In the genomic region with DNA sequence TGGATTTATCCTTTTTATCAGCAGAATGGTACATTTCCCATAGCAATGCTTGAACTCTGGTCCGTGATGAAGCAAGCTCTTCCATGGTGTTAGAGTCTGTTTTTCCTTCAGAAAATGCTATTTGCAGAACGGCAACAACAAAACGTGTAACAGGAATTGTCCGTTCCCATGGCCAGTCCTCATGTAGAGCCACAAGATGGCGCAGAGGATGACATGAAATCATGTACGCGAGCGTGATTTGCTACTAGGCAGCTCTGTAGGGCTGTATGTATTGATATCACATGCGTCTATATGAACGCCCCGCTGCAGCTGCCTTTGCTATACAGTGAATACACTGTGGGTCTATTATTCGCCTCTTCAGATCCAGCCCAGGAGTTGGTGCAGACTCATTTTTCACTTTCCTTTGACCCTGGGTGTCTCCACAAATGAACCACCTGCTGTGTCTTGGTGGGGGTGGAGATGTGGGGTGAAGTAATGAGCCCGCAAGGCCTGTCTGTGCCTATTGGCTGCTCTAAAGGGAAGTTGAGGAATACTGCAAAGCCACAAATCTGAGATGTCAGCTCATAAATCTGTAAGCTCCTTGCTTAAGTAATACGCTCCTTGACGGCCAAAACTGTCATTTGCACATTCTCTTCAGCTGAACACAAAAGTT, we compare ENCODE assay signal across 10 cellular contexts.
DNase-seq lines count a peak whose midpoint lies in the region; ATAC-seq, FAIRE-seq and TF ChIP-seq lines count a peak whose summit lies in the region.
"Had no signal": no experiment of that assay in that cellular context is flagged by ENCODE, and none has a peak within 500 bp of the region (broad histone marks: within the 10 kb centered on the region; RNA-seq: fewer than 3 reads in every experiment).

No MANE protein-coding gene starts in this region.

- no peak for ATAC-seq in GM18517 (IDR thresholded peaks at IDR 0.05; ENCODE audit: unreplicated experiment)

- no peak overlapping the region for H3K4me3 ChIP-seq in Loucy (ENCODE audit: low read length, poor library complexity, severe bottlenecking)
- no peak overlapping the region for H3K4me3 ChIP-seq in kidney (ENCODE audit: low read length in 2 of 2)

- no peaks in the 10 kb centered on the region for H3K36me3 Mint-ChIP-seq in activated T-helper 2 cell treated with anti-CD3 and anti-CD28 coated beads, Interferon-gamma antibody, Interleukin-2, Interleukin-4, amounts not matched to agents 10 μg/mL and 5 μg/mL and 100 μg/mL, durations not matched to agents 14 hours and 24 hours and 36 hours (ENCODE audit: low read depth)
- H3K36me3 Mint-ChIP-seq: activated naive CD8-positive, alpha-beta T cell treated with anti-CD3 and anti-CD28 coated beads for 36 hours had no signal

- H3K4me3 Mint-ChIP-seq in activated T-helper 2 cell treated with anti-CD3 and anti-CD28 coated beads, Interferon-gamma antibody, Interleukin-2, Interleukin-4, amounts not matched to agents 10 μg/mL and 5 μg/mL and 100 μg/mL, durations not matched to agents 14 hours and 24 hours and 36 hours (ENCODE audit: low read depth), result no peak overlapping the region
- H3K4me3 Mint-ChIP-seq: activated naive CD8-positive, alpha-beta T cell treated with anti-CD3 and anti-CD28 coated beads for 36 hours had no signal

- H3F3A ChIP-seq in Loucy (ENCODE audit: low read depth), result no peaks in the 10 kb centered on the region

- FAIRE-seq in kidney (lab: Jason Lieb, UNC), result no peak
- FAIRE-seq: G401.6 had no signal

- no peak for DNase-seq in GM10266 (ENCODE audit: extremely low spot score)
- peak; percentile 74 for DNase-seq in SK-MEL-5 (ENCODE audit: low read depth, low spot score)
- no peak for DNase-seq in kidney
- DNase-seq in activated T-helper 2 cell treated with anti-CD3 and anti-CD28 coated beads, Interferon-gamma antibody, Interleukin-2, Interleukin-4, amounts not matched to agents 10 μg/mL and 5 μg/mL and 100 μg/mL, durations not matched to agents 14 hours and 24 hours and 36 hours (ENCODE audit: low spot score), result no peak
- DNase-seq in caudate nucleus (lab: John Stamatoyannopoulos, UW), result no peak
- DNase-seq: activated CD4-positive, CD25-positive, alpha-beta regulatory T cell; activated naive CD8-positive, alpha-beta T cell treated with anti-CD3 and anti-CD28 coated beads for 36 hours had no signal

- H3K9me3 ChIP-seq in Loucy (ENCODE audit: insufficient read depth, low read depth, low read length) (no peaks in the 10 kb centered on the region), kidney (ENCODE audit: control insufficient read depth in 1 of 2, low read length in 2 of 2) (no peaks in the 10 kb centered on the region)

- H3K9me2 ChIP-seq in Loucy (replicated peaks; ENCODE audit: low read depth, low read length), result no peaks in the 10 kb centered on the region

- H4K20me1 ChIP-seq in Loucy (ENCODE audit: insufficient read depth, low read length, poor library complexity, severe bottlenecking), result no peaks in the 10 kb centered on the region

- no peaks in the 10 kb centered on the region for H3K9me3 Mint-ChIP-seq in activated T-helper 2 cell treated with anti-CD3 and anti-CD28 coated beads, Interferon-gamma antibody, Interleukin-2, Interleukin-4, amounts not matched to agents 10 μg/mL and 5 μg/mL and 100 μg/mL, durations not matched to agents 14 hours and 24 hours and 36 hours
- H3K9me3 Mint-ChIP-seq: activated naive CD8-positive, alpha-beta T cell treated with anti-CD3 and anti-CD28 coated beads for 36 hours had no signal

- no peak overlapping the region for H3K27ac Mint-ChIP-seq in activated T-helper 2 cell treated with anti-CD3 and anti-CD28 coated beads, Interferon-gamma antibody, Interleukin-2, Interleukin-4, amounts not matched to agents 10 μg/mL and 5 μg/mL and 100 μg/mL, durations not matched to agents 14 hours and 24 hours and 36 hours
- H3K27ac Mint-ChIP-seq: activated naive CD8-positive, alpha-beta T cell treated with anti-CD3 and anti-CD28 coated beads for 36 hours had no signal

- intact Hi-C loops in kidney (cut with DNase I), result no loop called here
- intact Hi-C loops in activated T-helper 2 cell treated with anti-CD3 and anti-CD28 coated beads, Interferon-gamma antibody, Interleukin-2, Interleukin-4, amounts not matched to agents 10 μg/mL and 5 μg/mL and 100 μg/mL, durations not matched to agents 14 hours and 24 hours and 36 hours (cut with micrococcal nuclease), result no loop called here

- H3K27me3 Mint-ChIP-seq in activated T-helper 2 cell treated with anti-CD3 and anti-CD28 coated beads, Interferon-gamma antibody, Interleukin-2, Interleukin-4, amounts not matched to agents 10 μg/mL and 5 μg/mL and 100 μg/mL, durations not matched to agents 14 hours and 24 hours and 36 hours (ENCODE audit: low read depth), result peaks cover 6% of the 10 kb centered on the region

- H3K27me3 ChIP-seq in Loucy (ENCODE audit: insufficient read depth, low read length, poor library complexity, severe bottlenecking), result no peaks in the 10 kb centered on the region

- H3K4me2 ChIP-seq in Loucy (ENCODE audit: low read depth, low read length, poor library complexity, severe bottlenecking), result no peak overlapping the region

- no peak overlapping the region for H2AFZ ChIP-seq in Loucy (ENCODE audit: low read length)

- in situ Hi-C loops in SK-MEL-5 (cut with HindIII; ENCODE audit: low pct_unique_long_range_greater_than_20kb, low sequenced_read_pairs), result no loop called here

- H3K4me1 Mint-ChIP-seq in activated T-helper 2 cell treated with anti-CD3 and anti-CD28 coated beads, Interferon-gamma antibody, Interleukin-2, Interleukin-4, amounts not matched to agents 10 μg/mL and 5 μg/mL and 100 μg/mL, durations not matched to agents 14 hours and 24 hours and 36 hours (ENCODE audit: low read depth), result no peaks in the 10 kb centered on the region
- H3K4me1 Mint-ChIP-seq: activated naive CD8-positive, alpha-beta T cell treated with anti-CD3 and anti-CD28 coated beads for 36 hours had no signal

- no peaks in the 10 kb centered on the region for H3K79me2 ChIP-seq in Loucy (ENCODE audit: insufficient read depth, low read length)

- H3K9ac ChIP-seq in Loucy (ENCODE audit: low read depth, low read length, poor library complexity, severe bottlenecking) (no peak overlapping the region), kidney (ENCODE audit: low read length in 2 of 2) (no peak overlapping the region)

- H3K27ac ChIP-seq in kidney (ENCODE audit: low read depth in 2 of 2, low read length in 2 of 2), result no peak overlapping the region
- no peak overlapping the region for H3K27ac ChIP-seq in caudate nucleus (ENCODE audit: low read depth, low read length)

- H3K36me3 ChIP-seq in Loucy (ENCODE audit: insufficient read depth, low read length) (no peaks in the 10 kb centered on the region), kidney (ENCODE audit: control insufficient read depth in 1 of 2, insufficient read depth in 2 of 2, low read length in 2 of 2) (no peaks in the 10 kb centered on the region)

- H3K4me1 ChIP-seq in Loucy (ENCODE audit: insufficient read depth, low read length, poor library complexity, severe bottlenecking) (no peaks in the 10 kb centered on the region), kidney (ENCODE audit: control insufficient read depth in 1 of 2, insufficient read depth in 1 of 2, low read depth in 1 of 2, low read length in 2 of 2) (peaks cover 0 to 3% of the 10 kb centered on the region in 2 donors)

- peak; percentile 13 for TF ChIP-seq CTCF in GM10266 (IDR thresholded peaks at IDR 0.05; ENCODE audit: control insufficient read depth, insufficient read depth, low read depth, missing control alignments)
- peak; percentile 48 for TF ChIP-seq CTCF in Loucy (conservative IDR thresholded peaks at IDR 0.05; ENCODE audit: low read length)
- peak; percentile 24 for TF ChIP-seq CTCF in kidney (IDR thresholded peaks at IDR 0.05; ENCODE audit: borderline replicate concordance, extremely low read depth, insufficient read depth)
